Comparison of ENCODE assay signal across 26 cellular contexts in the genomic region with DNA sequence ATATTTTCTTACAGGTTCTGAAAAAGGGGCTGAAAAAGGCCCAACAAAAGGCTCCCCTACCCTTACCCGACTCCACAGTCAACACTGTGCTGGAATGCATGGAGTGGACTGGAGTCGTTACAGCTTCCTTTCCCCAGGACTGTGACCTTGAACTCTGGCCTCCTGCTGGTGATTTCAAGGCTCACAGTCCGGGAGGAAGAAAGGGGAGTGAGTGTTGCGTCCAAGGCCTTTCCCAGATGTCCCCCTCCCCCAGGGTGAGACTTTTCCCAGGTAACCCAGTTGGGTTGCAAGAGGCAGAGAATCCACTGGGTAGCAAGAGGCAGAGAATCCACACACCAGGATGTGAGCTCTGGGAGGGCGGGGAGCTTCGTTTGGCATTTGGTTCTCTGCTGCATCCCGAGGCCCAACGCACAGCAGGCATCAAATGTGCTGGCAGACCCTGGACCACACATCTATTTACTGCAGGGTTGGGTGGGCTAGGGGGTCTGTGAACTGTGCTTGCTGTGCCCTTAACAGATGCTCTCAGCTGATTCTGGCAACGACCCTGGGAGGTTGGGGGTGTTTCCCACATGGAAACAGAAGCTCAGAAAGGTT. TPM values are rescaled to one million over a fixed set of nuclear protein-coding genes. Genes with fewer than 3 reads are reported as not detected.
A peak's percentile ranks its signal among the peaks of the same experiment; 100 is the strongest.
DNase-seq lines count a peak whose midpoint lies in the region; ATAC-seq, FAIRE-seq and TF ChIP-seq lines count a peak whose summit lies in the region.
"Had no signal": no experiment of that assay in that cellular context is flagged by ENCODE, and none has a peak within 500 bp of the region (broad histone marks: within the 10 kb centered on the region; RNA-seq: fewer than 3 reads in every experiment).

No MANE protein-coding gene starts in this region.

- DNase-seq in H9, result peak; percentile 82
- peak in 1 of 2 experiments; percentile 68 for DNase-seq in H1 (ENCODE audit: low read depth in 1 of 2, low spot score in 2 of 2)
- no peak for DNase-seq in stimulated activated naive B cell treated with anti-CD40 and anti-IgM and Interleukin-4, amounts not matched to agents 10 μg/mL and 1 μg/mL and 100 μg/mL, for 72 hours
- DNase-seq in AG08395 (ENCODE audit: low spot score), result no peak
- DNase-seq in activated CD4-positive, CD25-positive, alpha-beta regulatory T cell treated with anti-CD3 and anti-CD28 coated beads, Interleukin-2, amount 50 U/mL, for 72 hours, result no peak
- DNase-seq in PC-9, result no peak
- DNase-seq: C1 segment of cervical spinal cord; DMS153; left ventricle myocardium superior; NCI-H345; sigmoid colon; stimulated activated CD4-positive, alpha-beta T cell treated with anti-CD3 and anti-CD28 coated beads, Interleukin-1b, Interleukin-23, amount 100 ng/mL, for 48 hours; T1000 had no signal

- no peaks in the 10 kb centered on the region for H3K79me1 ChIP-seq in H9 (ENCODE audit: insufficient read depth, low read depth, low read length, poor library complexity, severe bottlenecking)
- H3K79me1 ChIP-seq in H1 (ENCODE audit: low read depth, low read length), result no peaks in the 10 kb centered on the region; the same call in 1 of the 2 replicates

- H3K27me3 ChIP-seq in H9 (ENCODE audit: insufficient read depth, low read length), result no peaks in the 10 kb centered on the region
- H3K27me3 ChIP-seq in H1 (replicated peaks in 1 of 4; ENCODE audit: control insufficient read depth in 3 of 4, extremely low read depth in 1 of 4, insufficient read depth in 3 of 4, low read length in 3 of 4), result no peaks in the 10 kb centered on the region
- H3K27me3 ChIP-seq in liver (ENCODE audit: control insufficient read depth in 4 of 4, insufficient read depth in 4 of 4, low read length in 3 of 4), result no peaks in the 10 kb centered on the region
- H3K27me3 ChIP-seq in PC-9 (ENCODE audit: insufficient read depth, low read depth), result no peaks in the 10 kb centered on the region
- H3K27me3 ChIP-seq: sigmoid colon, upper lobe of left lung had no signal

- H3F3A ChIP-seq in PC-9 (ENCODE audit: insufficient read depth, low read depth), result peaks cover 7% of the 10 kb centered on the region; the same call in 1 of the 2 replicates

- no peak for ATAC-seq in stimulated activated naive B cell treated with anti-CD40 and anti-IgM and Interleukin-4, amounts not matched to agents 10 μg/mL and 1 μg/mL and 100 μg/mL, for 72 hours (replicated peaks)
- ATAC-seq: activated CD4-positive, CD25-positive, alpha-beta regulatory T cell treated with anti-CD3 and anti-CD28 coated beads, Interleukin-2, amount 50 U/mL, for 24 hours; activated T-helper 17 cell treated with anti-CD3 and anti-CD28 coated beads, Interleukin-2, amount 50 U/mL, for 72 hours; left ventricle myocardium superior; Panc1 had no signal

- H3K36me3 ChIP-seq in H1 (ENCODE audit: control insufficient read depth in 2 of 4, insufficient read depth in 4 of 4, low read length in 3 of 4) (peaks cover 0 to 9% (median 0%) of the 10 kb centered on the region in 4 experiments; a peak in 1 of 8 replicates), liver (ENCODE audit: control insufficient read depth in 4 of 4, insufficient read depth in 3 of 4, low read depth in 1 of 4, low read length in 3 of 4) (no peaks in the 10 kb centered on the region), PC-9 (ENCODE audit: low read depth) (no peaks in the 10 kb centered on the region)
- H3K36me3 ChIP-seq: sigmoid colon, upper lobe of left lung had no signal

- POLR2A ChIA-PET in H1 (lab: Charles Lee; ENCODE audit: partially characterized antibody) (interaction anchor here (0.8 to 1.9 kb wide), 14 partner anchors 11 to 133 kb away, joined by 3 to 11 read pairs (median 4); partner anchors contain the start of gene CCNJL), PC-9 (lab: Charles Lee; ENCODE audit: unreplicated experiment) (no interaction called here)

- no peaks in the 10 kb centered on the region; the same call in 1 of the 2 replicates for H3K79me2 ChIP-seq in H9 (ENCODE audit: insufficient read depth, low read length)
- H3K79me2 ChIP-seq in H1 (ENCODE audit: control insufficient read depth in 1 of 2, insufficient read depth in 2 of 2, low read length in 2 of 2), result peaks cover 0 to 17% of the 10 kb centered on the region in 2 experiments; a peak in 1 of 4 replicates
- no peaks in the 10 kb centered on the region for H3K79me2 ChIP-seq in PC-9 (ENCODE audit: low read depth)

- H3T11ph ChIP-seq in H9 (ENCODE audit: low read length), result no peak overlapping the region

- H3K27ac Mint-ChIP-seq in H9, result peak overlapping the region; percentile 83 to 95 (median 93); a peak in 5 of 7 replicates
- peak overlapping the region; percentile 25 for H3K27ac Mint-ChIP-seq in stimulated activated naive B cell treated with anti-CD40 and anti-IgM and Interleukin-4, amounts not matched to agents 10 μg/mL and 1 μg/mL and 100 μg/mL, for 72 hours
- H3K27ac Mint-ChIP-seq: activated T-helper 17 cell treated with anti-CD3 and anti-CD28 coated beads, Interleukin-2, amount 50 U/mL, for 72 hours; dendritic cell treated with granulocyte-macrophage colony-stimulating factor and Interleukin-4, amounts not matched to agents 40 ng/mL and 50 ng/mL, for 4 days; stimulated activated naive CD8-positive, alpha-beta T cell treated with anti-CD3 and anti-CD28 coated beads, Interleukin-15, Interleukin-2, amounts not matched to agents 100 ng/mL and 50 ng/mL, for 24 hours had no signal

- no peak for TF ChIP-seq POLR2A in H1 (IDR thresholded peaks at IDR 0.05; ENCODE audit: control extremely low read depth in 1 of 2, low read depth in 2 of 2, low read length in 2 of 2)

- H4K5ac ChIP-seq in H9 (ENCODE audit: insufficient read length, low read depth, low read length) (no peak overlapping the region), H1 (ENCODE audit: insufficient read length, low read depth, low read length) (no peak overlapping the region)

- no TSS peak for BruUV-seq in PC-9 (replicated peaks; lab: Mats Ljungman, UMichigan)

- H3K4me1 ChIP-seq in H9 (ENCODE audit: insufficient read depth, low read length) (peaks cover 14% of the 10 kb centered on the region; the same call in 1 of the 2 replicates), H1 (replicated peaks in 1 of 4; ENCODE audit: control insufficient read depth in 3 of 4, insufficient read depth in 4 of 4, low read length in 3 of 4) (peaks cover 13 to 28% (median 22%) of the 10 kb centered on the region in 4 experiments), liver (ENCODE audit: control insufficient read depth in 4 of 4, insufficient read depth in 4 of 4, low read length in 3 of 4) (peaks cover 0 to 11% (median 1%) of the 10 kb centered on the region in 4 donors), PC-9 (replicated peaks; ENCODE audit: insufficient read depth) (peaks cover 11% of the 10 kb centered on the region)

- no CpG with 5 or more reads among the region's 9 CpGs for WGBS in H9 (ENCODE audit: extremely low coverage, insufficient read length, low lambda C conversion rate)
- WGBS in H1 (ENCODE audit: extremely low coverage in 1 of 2, insufficient coverage in 1 of 2, insufficient read length in 1 of 2, insufficient replicate concordance in 2 of 2, low coverage in 1 of 2, low lambda C conversion rate in 2 of 2, missing lambda C conversion rate in 1 of 2), 2 experiments, result 28% methylated on average over 8 of the region's 9 CpGs; no CpG with 5 or more reads in 1 of the 2 experiments
- 62% methylated on average over 9 of the region's 9 CpGs for WGBS in liver

- H3K56ac ChIP-seq in H9 (ENCODE audit: insufficient read length, low read depth, low read length) (no peak overlapping the region), H1 (replicated peaks; ENCODE audit: insufficient read length, low read depth, low read length) (no peak overlapping the region)

- peaks cover 1 to 32% (median 9%) of the 10 kb centered on the region in 3 experiments; a peak in 4 of 7 replicates for H3K36me3 Mint-ChIP-seq in H9 (ENCODE audit: insufficient read depth in 1 of 3, low read depth in 3 of 3)
- H3K36me3 Mint-ChIP-seq in stimulated activated naive B cell treated with anti-CD40 and anti-IgM and Interleukin-4, amounts not matched to agents 10 μg/mL and 1 μg/mL and 100 μg/mL, for 72 hours, result no peaks in the 10 kb centered on the region
- H3K36me3 Mint-ChIP-seq: brain had no signal

- no peak overlapping the region for H2BK15ac ChIP-seq in H9 (ENCODE audit: low read depth, low read length)
- H2BK15ac ChIP-seq in H1 (ENCODE audit: low read length), result peak overlapping the region; percentile 6; the same call in 1 of the 2 replicates

- H3K4me2 ChIP-seq in H9 (ENCODE audit: insufficient read depth, insufficient read length, low read length) (no peak overlapping the region), H1 (ENCODE audit: insufficient read depth in 1 of 2, low read depth in 2 of 2, low read length in 2 of 2) (peak overlapping the region; percentile 46 to 56), PC-9 (no peak overlapping the region)

- peak overlapping the region; percentile 37 to 66; a peak in 4 of 5 replicates for H3K4me3 Mint-ChIP-seq in H9
- H3K4me3 Mint-ChIP-seq in stimulated activated naive B cell treated with anti-CD40 and anti-IgM and Interleukin-4, amounts not matched to agents 10 μg/mL and 1 μg/mL and 100 μg/mL, for 72 hours, result no peak overlapping the region
- H3K4me3 Mint-ChIP-seq: activated T-helper 17 cell treated with anti-CD3 and anti-CD28 coated beads, Interleukin-2, amount 50 U/mL, for 72 hours; brain; dendritic cell treated with granulocyte-macrophage colony-stimulating factor and Interleukin-4, amounts not matched to agents 40 ng/mL and 50 ng/mL, for 4 days; stimulated activated naive CD8-positive, alpha-beta T cell treated with anti-CD3 and anti-CD28 coated beads, Interleukin-15, Interleukin-2, amounts not matched to agents 100 ng/mL and 50 ng/mL, for 24 hours had no signal

- H3K4ac ChIP-seq in H9 (ENCODE audit: low read depth, low read length) (no peak overlapping the region), H1 (replicated peaks; ENCODE audit: insufficient read length, low read depth, low read length) (peak overlapping the region; percentile 9)

- H2AK5ac ChIP-seq in H9 (ENCODE audit: insufficient read length, low read length), result no peak overlapping the region
- H2AK5ac ChIP-seq in H1 (ENCODE audit: low read depth, low read length), result no peak overlapping the region

- H3K18ac ChIP-seq in H9 (ENCODE audit: insufficient read length, low read depth, low read length), result no peak overlapping the region
- H3K18ac ChIP-seq in H1 (ENCODE audit: extremely low read depth, low read length), result peak overlapping the region; percentile 80

- H4K20me1 ChIP-seq in H9 (ENCODE audit: control insufficient read depth, insufficient read depth, insufficient read length) (no peaks in the 10 kb centered on the region), H1 (replicated peaks in 1 of 2; ENCODE audit: control insufficient read depth in 1 of 2, insufficient read depth in 2 of 2, low read length in 2 of 2) (peaks cover 4 to 7% of the 10 kb centered on the region in 2 experiments), PC-9 (ENCODE audit: insufficient read depth) (no peaks in the 10 kb centered on the region)

- H3K27me3 Mint-ChIP-seq in H9 (ENCODE audit: low read depth), result no peaks in the 10 kb centered on the region; the same call in 1 of the 2 replicates
- peaks cover 0 to 11% of the 10 kb centered on the region in 2 donors for H3K27me3 Mint-ChIP-seq in stimulated activated naive B cell treated with anti-CD40 and anti-IgM and Interleukin-4, amounts not matched to agents 10 μg/mL and 1 μg/mL and 100 μg/mL, for 72 hours
- H3K27me3 Mint-ChIP-seq: brain had no signal

- no peak overlapping the region for H4K8ac ChIP-seq in H9 (replicated peaks; ENCODE audit: insufficient read length, low read depth, low read length)
- H4K8ac ChIP-seq in H1 (ENCODE audit: extremely low read depth, insufficient read depth, low read length), result no peak overlapping the region

- H3K4me1 Mint-ChIP-seq in H9, result peaks cover 61 to 73% of the 10 kb centered on the region in 2 experiments
- H3K4me1 Mint-ChIP-seq in stimulated activated naive B cell treated with anti-CD40 and anti-IgM and Interleukin-4, amounts not matched to agents 10 μg/mL and 1 μg/mL and 100 μg/mL, for 72 hours, result peaks cover 26 to 42% of the 10 kb centered on the region in 2 donors
- H3K4me1 Mint-ChIP-seq: activated T-helper 17 cell treated with anti-CD3 and anti-CD28 coated beads, Interleukin-2, amount 50 U/mL, for 72 hours had no signal

- TF ChIP-seq CTCF in H9 (conservative IDR thresholded peaks at IDR 0.05) (peak; percentile 68), H1 (IDR thresholded peaks at IDR 0.05; ENCODE audit: control extremely low read depth in 1 of 3, insufficient read depth in 1 of 3, low read depth in 1 of 3, low read length in 3 of 3) (peak in 2 of 3 experiments; percentile 39 to 57; a peak in 3 of 4 replicates), liver (IDR thresholded peaks at IDR 0.05; ENCODE audit: low read depth, low read length, missing input control) (no peak), PC-9 (conservative IDR thresholded peaks at IDR 0.05) (no peak)

- H2BK12ac ChIP-seq in H9 (ENCODE audit: insufficient read length, low read depth, low read length) (no peak overlapping the region), H1 (ENCODE audit: low read depth, low read length) (no peak overlapping the region)

- H3K9ac ChIP-seq in H9 (ENCODE audit: extremely low read depth, insufficient read length, low read length), result no peak overlapping the region
- H3K9ac ChIP-seq in H1 (replicated peaks in 1 of 4; ENCODE audit: extremely low read depth in 1 of 4, low read depth in 3 of 4, low read length in 3 of 4), result no peak overlapping the region
- no peak overlapping the region for H3K9ac ChIP-seq in liver (ENCODE audit: low read depth in 1 of 2, low read length in 2 of 2)

- H3K9me3 Mint-ChIP-seq in H9, result no peaks in the 10 kb centered on the region
- no peaks in the 10 kb centered on the region for H3K9me3 Mint-ChIP-seq in stimulated activated naive B cell treated with anti-CD40 and anti-IgM and Interleukin-4, amounts not matched to agents 10 μg/mL and 1 μg/mL and 100 μg/mL, for 72 hours
- H3K9me3 Mint-ChIP-seq: activated T-helper 17 cell treated with anti-CD3 and anti-CD28 coated beads, Interleukin-2, amount 50 U/mL, for 72 hours; brain; dendritic cell treated with granulocyte-macrophage colony-stimulating factor and Interleukin-4, amounts not matched to agents 40 ng/mL and 50 ng/mL, for 4 days; stimulated activated naive CD8-positive, alpha-beta T cell treated with anti-CD3 and anti-CD28 coated beads, Interleukin-15, Interleukin-2, amounts not matched to agents 100 ng/mL and 50 ng/mL, for 24 hours had no signal

- H3K23me2 ChIP-seq in H9 (ENCODE audit: insufficient read length, low read depth, low read length, poor library complexity, severe bottlenecking), result no peaks in the 10 kb centered on the region
- H3K23me2 ChIP-seq in H1 (ENCODE audit: low read depth, low read length), result no peaks in the 10 kb centered on the region

- H2BK5ac ChIP-seq in H9 (ENCODE audit: insufficient read length, low read length), result no peak overlapping the region
- H2BK5ac ChIP-seq in H1 (ENCODE audit: low read depth, low read length), result peak overlapping the region; percentile 63; the same call in 1 of the 2 replicates

- FAIRE-seq in H1 (lab: Jason Lieb, UNC), result peak; percentile 89
- FAIRE-seq: frontal cortex had no signal

- peak; percentile 22 to 39; a peak in 3 of 4 replicates for TF ChIP-seq RAD21 in H1 (IDR thresholded peaks at IDR 0.05 in 1 of 2, conservative IDR thresholded peaks at IDR 0.05 in 1 of 2; ENCODE audit: low read depth in 2 of 2, low read length in 2 of 2)
- TF ChIP-seq RAD21 in liver (IDR thresholded peaks at IDR 0.05), result no peak

- no peak overlapping the region for H2AFZ ChIP-seq in H9 (ENCODE audit: low read length)
- no peak overlapping the region for H2AFZ ChIP-seq in H1 (ENCODE audit: low read length)
- H2AFZ ChIP-seq in PC-9, result no peak overlapping the region

- H3K23ac ChIP-seq in H9 (ENCODE audit: insufficient read length, low read depth, low read length) (no peak overlapping the region), H1 (ENCODE audit: insufficient read length) (no peak overlapping the region)

- H4K91ac ChIP-seq in H9 (ENCODE audit: insufficient read length, low read depth, low read length) (no peak overlapping the region), H1 (replicated peaks; ENCODE audit: insufficient read length, low read length) (no peak overlapping the region)

- H3K27ac ChIP-seq in H9 (ENCODE audit: insufficient read length, low read depth, low read length), result no peak overlapping the region
- no peak overlapping the region for H3K27ac ChIP-seq in H1 (ENCODE audit: low read depth, low read length)
- no peak overlapping the region for H3K27ac ChIP-seq in liver (ENCODE audit: low read depth in 1 of 2, low read length in 2 of 2)
- no peak overlapping the region for H3K27ac ChIP-seq in PC-9
- H3K27ac ChIP-seq: HL-60, sigmoid colon, SK-N-MC, upper lobe of left lung had no signal

- no peaks in the 10 kb centered on the region for H3K9me3 ChIP-seq in H9 (ENCODE audit: control insufficient read depth, low read depth, low read length)
- H3K9me3 ChIP-seq in H1 (ENCODE audit: insufficient read depth in 2 of 2, low read depth in 1 of 2, low read length in 1 of 2), result no peaks in the 10 kb centered on the region
- H3K9me3 ChIP-seq in liver (ENCODE audit: control insufficient read depth in 4 of 4, low read length in 3 of 4), result no peaks in the 10 kb centered on the region
- H3K9me3 ChIP-seq in PC-9 (ENCODE audit: insufficient read depth, low read depth), result no peaks in the 10 kb centered on the region
- H3K9me3 ChIP-seq: sigmoid colon, upper lobe of left lung had no signal

- intact Hi-C loops in PC-9 (cut with micrococcal nuclease; ENCODE audit: unreplicated experiment), result no loop called here

- peak overlapping the region in 1 of 4 experiments; percentile 23; a peak in 1 of 8 replicates for H3K4me3 ChIP-seq in H1 (ENCODE audit: extremely low read depth in 1 of 4, insufficient read depth in 2 of 4, low read depth in 3 of 4, low read length in 4 of 4)
- no peak overlapping the region for H3K4me3 ChIP-seq in liver (ENCODE audit: low read depth in 1 of 3, low read length in 3 of 3)
- H3K4me3 ChIP-seq in PC-9, result no peak overlapping the region
- H3K4me3 ChIP-seq: sigmoid colon, SK-N-MC, upper lobe of left lung had no signal

- H3K14ac ChIP-seq in H9 (ENCODE audit: insufficient read depth, low read length) (no peak overlapping the region), H1 (ENCODE audit: insufficient read length) (no peak overlapping the region)

- CTCF ChIA-PET in H1 (lab: Charles Lee; ENCODE audit: partially characterized antibody), result interaction anchor here (0.6 to 27.2 kb wide), 24 partner anchors 11 to 275 kb away, joined by 3 to 362 read pairs (median 4); partner anchors contain the start of gene CCNJL
- CTCF ChIA-PET in PC-9 (lab: Charles Lee), result no interaction called here

- H2BK120ac ChIP-seq in H9 (ENCODE audit: low read depth, low read length, poor library complexity, severe bottlenecking), result no peak overlapping the region
- no peak overlapping the region for H2BK120ac ChIP-seq in H1 (replicated peaks; ENCODE audit: low read depth, low read length)

- no peaks in the 10 kb centered on the region for H3K9me2 ChIP-seq in PC-9 (ENCODE audit: insufficient read depth)

- no peak for TF ChIP-seq EP300 in H1 (IDR thresholded peaks at IDR 0.05; ENCODE audit: borderline replicate concordance in 1 of 2, low read depth in 2 of 2, low read length in 2 of 2)

- no peak overlapping the region for H2BK20ac ChIP-seq in H9 (ENCODE audit: low read depth, low read length, poor library complexity, severe bottlenecking)
- 0 out of 2 replicates have a peak overlapping the region, but pooled peaks have one; percentile 0 for H2BK20ac ChIP-seq in H1 (ENCODE audit: low read length)

RNA-seq across cellular contexts. Expression of gene FABP6, which starts 37.5 kb away (rescaled TPM):
- total RNA-seq in H9 (2021), result 5.2 and 6.2 TPM in 2 replicates
- total RNA-seq in H1 (2021; fragmentation: NEBNext Ultra II Directional; extraction: Animal tissue kit (Norgen Biotek cat#: 25700)), result 3.6 and 4.8 TPM in 2 replicates
- polyA plus RNA-seq in H1 (2011; rRNA removed), result 3.2 and 6.1 TPM in 2 replicates
- polyA plus RNA-seq in H1 (2011; cell fraction: cytosol; rRNA removed), result 5.0 TPM
- 2.5 TPM for polyA plus RNA-seq in H1 (2011; cell fraction: nucleus; rRNA removed)
- 4.5 to 12.2 TPM (median 7.2 TPM) in 4 replicates for polyA plus RNA-seq in H1 (2012, experiment 1 of 2)
- polyA plus RNA-seq in H1 (2012, experiment 2 of 2), result 5.9 TPM
- 3.5 TPM for polyA plus RNA-seq in H1 (2013, experiment 1 of 2)
- polyA plus RNA-seq in H1 (2013, experiment 2 of 2), result 5.3 TPM
- polyA minus RNA-seq in H1 (2011; rRNA and poly(A)+ RNA removed), result 0.63 and 2.3 TPM in 2 replicates
- polyA minus RNA-seq in H1 (2011; cell fraction: cytosol; rRNA and poly(A)+ RNA removed), result not detected
- 2.7 TPM for polyA minus RNA-seq in H1 (2011; cell fraction: nucleus; rRNA and poly(A)+ RNA removed)
- not detected for total RNA-seq in liver
- polyA plus RNA-seq in liver, result not detected
- total RNA-seq in PC-9 (2021), result 1.7 and 5.7 TPM in 2 replicates
- total RNA-seq: activated CD8-positive, alpha-beta memory T cell treated with anti-CD3 and anti-CD28 coated beads for 36 hours; osteocyte had no signal

RNA-seq across cellular contexts. Expression of gene CCNJL, which starts 45.5 kb away (rescaled TPM):
- total RNA-seq in H9 (2021) (26.9 and 29.7 TPM in 2 replicates), liver (under 1 TPM; 0.84 TPM), PC-9 (2021) (33.9 and 34.7 TPM in 2 replicates)
- total RNA-seq in H1 (2021; fragmentation: NEBNext Ultra II Directional; extraction: Animal tissue kit (Norgen Biotek cat#: 25700)), result 34.6 and 36.2 TPM in 2 replicates
- polyA plus RNA-seq in H1 (2011; rRNA removed) (44.7 and 54.7 TPM in 2 replicates), liver (under 1 TPM; 0.07 to 0.42 TPM)
- polyA plus RNA-seq in H1 (2011; cell fraction: cytosol; rRNA removed), result 28.0 TPM
- polyA plus RNA-seq in H1 (2011; cell fraction: nucleus; rRNA removed), result 37.7 TPM
- polyA plus RNA-seq in H1 (2012, experiment 1 of 2), result 20.9 to 32.3 TPM (median 28.8 TPM) in 4 replicates
- polyA plus RNA-seq in H1 (2012, experiment 2 of 2), result 33.2 TPM
- polyA plus RNA-seq in H1 (2013, experiment 1 of 2), result 25.1 TPM
- polyA plus RNA-seq in H1 (2013, experiment 2 of 2), result 28.5 TPM
- polyA minus RNA-seq in H1 (2011; rRNA and poly(A)+ RNA removed), result 39.3 and 40.1 TPM in 2 replicates
- polyA minus RNA-seq in H1 (2011; cell fraction: cytosol; rRNA and poly(A)+ RNA removed), result 23.5 TPM
- 35.4 TPM for polyA minus RNA-seq in H1 (2011; cell fraction: nucleus; rRNA and poly(A)+ RNA removed)
- total RNA-seq: activated T-helper 17 cell treated with anti-CD3 and anti-CD28 coated beads, Interleukin-2, amount 50 U/mL, for 72 hours had no signal

Comparison
In these comparisons a context has a peak if more than half of its experiments do, and no peak if none do; other contexts are left out.
1. H3K4me2 ChIP-seq: peak in H1 (2 of 2); none in H9 (single experiment) and PC-9 (single experiment).
2. H3K4me3 Mint-ChIP-seq: peak in H9 (2 of 2); none in stimulated activated naive B cell treated with anti-CD40 and anti-IgM and Interleukin-4, amounts not matched to agents 10 μg/mL and 1 μg/mL and 100 μg/mL, for 72 hours (0 of 2).
3. CTCF ChIP-seq: peak in H9 (single experiment) and H1 (2 of 3); none in liver (single experiment) and PC-9 (single experiment).
4. RNA of gene CCNJL, which starts 45.5 kb away (total RNA-seq): 34.6 to 36.2 TPM in H1, 33.9 to 34.7 TPM in PC-9 and 26.9 to 29.7 TPM in H9; 0.84 TPM in liver; every median in the first group is over 10 times any median in the second.